ENCODE assay signal across 11 cellular contexts in genomic region chr18:12149431-12149830, GRCh38. TPM values are rescaled to one million over a fixed set of nuclear protein-coding genes. Genes with fewer than 3 reads are reported as not detected.
"Had no signal": no experiment of that assay in that cellular context is flagged by ENCODE, and none has a peak within 500 bp of the region (broad histone marks: within the 10 kb centered on the region; RNA-seq: fewer than 3 reads in every experiment).

No MANE protein-coding gene starts in this region.

RNA-seq across cellular contexts. Expression of gene ANKRD62, which starts 55.8 kb away (rescaled TPM):
- total RNA-seq: left cardiac atrium; mammary epithelial cell; mucosa of gallbladder; naive thymus-derived CD8-positive, alpha-beta T cell; neural crest cell; osteoblast; right cardiac atrium; spleen; subcutaneous adipose tissue; thoracic aorta had no signal
- polyA plus RNA-seq: liver; mammary epithelial cell; naive thymus-derived CD8-positive, alpha-beta T cell; right cardiac atrium; spleen had no signal
